In the genomic region with DNA sequence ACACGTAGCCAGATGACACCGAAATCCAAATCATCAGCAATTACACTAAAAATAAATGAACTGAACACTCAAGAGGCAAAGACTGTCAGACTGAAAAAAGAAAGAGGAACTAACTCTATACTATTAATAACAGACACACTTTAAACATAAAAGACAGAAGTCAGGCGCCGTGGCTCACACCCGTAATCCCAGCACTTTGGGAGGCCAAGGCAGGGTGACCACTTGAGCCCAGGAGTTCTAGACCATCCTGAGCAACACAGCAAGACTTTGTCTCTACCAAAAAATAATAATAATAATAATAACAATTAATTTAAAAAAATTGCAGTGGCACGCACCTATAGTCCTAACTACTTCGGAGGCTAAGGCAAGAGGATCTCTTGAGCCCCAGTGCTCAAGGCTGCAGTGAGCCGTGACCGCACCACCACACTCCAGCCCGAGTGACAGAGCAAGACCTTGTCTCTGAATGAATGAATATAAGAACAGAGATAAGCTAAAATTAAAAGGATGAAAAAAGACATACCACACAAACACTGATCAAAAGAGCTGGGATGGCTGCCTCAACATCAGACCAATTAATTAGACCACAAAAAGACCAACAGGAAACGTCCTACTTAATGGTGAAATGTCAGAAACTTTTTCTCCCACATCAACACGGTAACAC, we compare ENCODE assay signal across 1 cellular context.
TF ChIP-seq lines count a peak whose summit lies in the region.

No MANE protein-coding gene starts in this region.

TF ChIP-seq in endothelial cell of umbilical vein, 7 proteins besides CTCF, POLR2A, EP300 and RAD21 (continued from another document):
- no peak for TF ChIP-seq POLR2AphosphoS5 (IDR thresholded peaks at IDR 0.05; ENCODE audit: insufficient read depth, low read depth, low read length)
- no peak for TF ChIP-seq JUN (IDR thresholded peaks at IDR 0.05; ENCODE audit: borderline replicate concordance, insufficient read depth, insufficient read length, low read depth)
- TF ChIP-seq, protein P1, sequence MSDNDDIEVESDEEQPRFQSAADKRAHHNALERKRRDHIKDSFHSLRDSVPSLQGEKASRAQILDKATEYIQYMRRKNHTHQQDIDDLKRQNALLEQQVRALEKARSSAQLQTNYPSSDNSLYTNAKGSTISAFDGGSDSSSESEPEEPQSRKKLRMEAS (IDR thresholded peaks at IDR 0.05; ENCODE audit: insufficient read depth, insufficient read length), result no peak
- TF ChIP-seq EZH2 (IDR thresholded peaks at IDR 0.05; ENCODE audit: borderline replicate concordance, low read depth, low read length, severe bottlenecking), result no peak
TF ChIP-seq in endothelial cell of umbilical vein: peak in this region for 0.
